In genomic region chr2:100029460-100029859, GRCh38 we compare ENCODE assay signal across 21 cellular contexts.
DNase-seq lines count a peak whose midpoint lies in the region; ATAC-seq and TF ChIP-seq lines count a peak whose summit lies in the region.
"Had no signal": no experiment of that assay in that cellular context is flagged by ENCODE, and none has a peak within 500 bp of the region (broad histone marks: within the 10 kb centered on the region; RNA-seq: fewer than 3 reads in every experiment).

No MANE protein-coding gene starts in this region.

- no peaks in the 10 kb centered on the region for H3K36me3 Mint-ChIP-seq in endodermal cell (ENCODE audit: low read depth)
- peaks cover 14% of the 10 kb centered on the region for H3K36me3 Mint-ChIP-seq in type B pancreatic cell
- H3K36me3 Mint-ChIP-seq in CD4-positive, alpha-beta T cell (ENCODE audit: low read depth): no peaks in the 10 kb centered on the region
- H3K36me3 Mint-ChIP-seq: activated CD8-positive, alpha-beta memory T cell treated with anti-CD3 and anti-CD28 coated beads, Interleukin-2, amount 10 ng/mL, durations not matched to agents 7 days and 5 days; activated naive CD8-positive, alpha-beta T cell; naive thymus-derived CD8-positive, alpha-beta T cell had no signal

- DNase-seq in NB4 (ENCODE audit: low read depth): no peak
- DNase-seq in endodermal cell: no peak
- no peak for DNase-seq in type B pancreatic cell (ENCODE audit: extremely low spot score, unreplicated experiment)
- DNase-seq in CD4-positive, alpha-beta T cell: no peak
- DNase-seq: activated CD4-positive, alpha-beta T cell treated with anti-CD3 and anti-CD28 coated beads for 36 hours; activated CD8-positive, alpha-beta memory T cell treated with anti-CD3 and anti-CD28 coated beads, Interleukin-2, amount 10 ng/mL, durations not matched to agents 7 days and 5 days; body of pancreas; Caco-2; cortex of kidney; gastrocnemius medialis; naive thymus-derived CD8-positive, alpha-beta T cell; NCI-H2171 treated with DMSO at 0.1 percent for 48 hours; NCI-H526 treated with DMSO at 0.1 percent for 48 hours; stimulated activated naive CD8-positive, alpha-beta T cell treated with anti-CD3 and anti-CD28 coated beads, Interleukin-15, Interleukin-2, amounts not matched to agents 100 U/mL and 50 U/mL, for 24 hours; tibial artery had no signal

- H3K27me3 Mint-ChIP-seq in endodermal cell (ENCODE audit: insufficient read depth) (peaks cover 11% of the 10 kb centered on the region), type B pancreatic cell (peaks cover 10% of the 10 kb centered on the region)
- H3K27me3 Mint-ChIP-seq in CD4-positive, alpha-beta T cell: no peaks in the 10 kb centered on the region
- H3K27me3 Mint-ChIP-seq: activated CD4-positive, alpha-beta T cell treated with anti-CD3 and anti-CD28 coated beads for 36 hours; activated naive CD8-positive, alpha-beta T cell; IgD-negative memory B cell had no signal

- H3K27me3 ChIP-seq in endodermal cell (ENCODE audit: control insufficient read depth, insufficient read depth, low read length, poor library complexity, severe bottlenecking): no peaks in the 10 kb centered on the region
- no peaks in the 10 kb centered on the region for H3K27me3 ChIP-seq in CD4-positive, alpha-beta T cell (ENCODE audit: control insufficient read depth, insufficient read depth, low read length)
- H3K27me3 ChIP-seq: body of pancreas, gastrocnemius medialis, tibial artery had no signal

- H3K4me1 Mint-ChIP-seq in endodermal cell (peaks cover 4% of the 10 kb centered on the region), type B pancreatic cell (ENCODE audit: unreplicated experiment) (no peaks in the 10 kb centered on the region)
- no peaks in the 10 kb centered on the region for H3K4me1 Mint-ChIP-seq in CD4-positive, alpha-beta T cell (ENCODE audit: low read depth)
- H3K4me1 Mint-ChIP-seq: activated CD4-positive, alpha-beta T cell treated with anti-CD3 and anti-CD28 coated beads for 36 hours; activated CD8-positive, alpha-beta memory T cell treated with anti-CD3 and anti-CD28 coated beads, Interleukin-2, amount 10 ng/mL, durations not matched to agents 7 days and 5 days had no signal

- WGBS in endodermal cell (ENCODE audit: insufficient coverage in 1 of 2, insufficient read length in 1 of 2), 2 experiments: 92 to 94% methylated on average over 6 of the region's 6 CpGs

- H3K4me1 ChIP-seq in endodermal cell (ENCODE audit: control insufficient read depth, insufficient read depth, low read length): peaks cover 3% of the 10 kb centered on the region
- H3K4me1 ChIP-seq: body of pancreas, Caco-2, gastrocnemius medialis, tibial artery had no signal

- POLR2A ChIA-PET in CD4-positive, alpha-beta T cell (lab: Charles Lee): no interaction called here

- intact Hi-C loops in CD4-positive, alpha-beta T cell (cut with DNase I, micrococcal nuclease): no loop called here

- no peak for TF ChIP-seq POLR2A in NB4 (IDR thresholded peaks at IDR 0.05; ENCODE audit: extremely low read depth, insufficient read length)

- H3K9me3 Mint-ChIP-seq in endodermal cell (no peaks in the 10 kb centered on the region), type B pancreatic cell (peaks cover 5% of the 10 kb centered on the region)
- H3K9me3 Mint-ChIP-seq in CD4-positive, alpha-beta T cell: no peaks in the 10 kb centered on the region
- H3K9me3 Mint-ChIP-seq: IgD-negative memory B cell had no signal

- no peak overlapping the region for H3K4me3 ChIP-seq in NB4 (ENCODE audit: low read depth, low read length)
- no peak overlapping the region for H3K4me3 ChIP-seq in endodermal cell (ENCODE audit: low read length)
- H3K4me3 ChIP-seq: body of pancreas, gastrocnemius medialis, tibial artery had no signal

- H3K27ac Mint-ChIP-seq in endodermal cell: no peak overlapping the region
- H3K27ac Mint-ChIP-seq in type B pancreatic cell: no peak overlapping the region
- no peak overlapping the region for H3K27ac Mint-ChIP-seq in CD4-positive, alpha-beta T cell
- H3K27ac Mint-ChIP-seq: activated CD4-positive, alpha-beta T cell treated with anti-CD3 and anti-CD28 coated beads for 36 hours; activated CD8-positive, alpha-beta memory T cell treated with anti-CD3 and anti-CD28 coated beads, Interleukin-2, amount 10 ng/mL, durations not matched to agents 7 days and 5 days; activated naive CD8-positive, alpha-beta T cell; naive thymus-derived CD8-positive, alpha-beta T cell had no signal

- CTCF ChIA-PET in CD4-positive, alpha-beta T cell (lab: Charles Lee): no interaction called here

- H3K4me3 Mint-ChIP-seq in endodermal cell (no peak overlapping the region), type B pancreatic cell (no peak overlapping the region)
- no peak overlapping the region for H3K4me3 Mint-ChIP-seq in CD4-positive, alpha-beta T cell
- H3K4me3 Mint-ChIP-seq: activated CD4-positive, alpha-beta T cell treated with anti-CD3 and anti-CD28 coated beads for 36 hours; activated CD8-positive, alpha-beta memory T cell treated with anti-CD3 and anti-CD28 coated beads, Interleukin-2, amount 10 ng/mL, durations not matched to agents 7 days and 5 days; activated naive CD8-positive, alpha-beta T cell; IgD-negative memory B cell; naive thymus-derived CD8-positive, alpha-beta T cell had no signal

- no peak overlapping the region for H3K9ac ChIP-seq in endodermal cell (ENCODE audit: extremely low read depth, low read length, poor library complexity, severe bottlenecking)

- TF ChIP-seq CTCF in GM12873 (IDR thresholded peaks at IDR 0.05; ENCODE audit: insufficient read depth, low read depth, low read length, missing control alignments) (peak; percentile 11), NB4 (IDR thresholded peaks at IDR 0.05; ENCODE audit: low read depth, low read length) (peak; percentile 16), endodermal cell (conservative IDR thresholded peaks at IDR 0.05) (peak; percentile 70), type B pancreatic cell (conservative IDR thresholded peaks at IDR 0.05) (peak; percentile 36)
- TF ChIP-seq CTCF in CD4-positive, alpha-beta T cell (IDR thresholded peaks at IDR 0.05): no peak

- H3K9me3 ChIP-seq in endodermal cell (ENCODE audit: control insufficient read depth, low read length): no peaks in the 10 kb centered on the region
- H3K9me3 ChIP-seq in CD4-positive, alpha-beta T cell (ENCODE audit: control insufficient read depth, low read length): no peaks in the 10 kb centered on the region
- H3K9me3 ChIP-seq: body of pancreas, Caco-2, gastrocnemius medialis, tibial artery had no signal

- H3K36me3 ChIP-seq in endodermal cell (ENCODE audit: control insufficient read depth, insufficient read depth, low read length): no peaks in the 10 kb centered on the region
- H3K36me3 ChIP-seq: gastrocnemius medialis, tibial artery had no signal

- ATAC-seq in GM21526 (IDR thresholded peaks at IDR 0.05; ENCODE audit: low FRiP score, unreplicated experiment) (no peak), GM19397 (IDR thresholded peaks at IDR 0.05; ENCODE audit: unreplicated experiment) (no peak)
- ATAC-seq in CD4-positive, alpha-beta T cell (ENCODE audit: poor library complexity): no peak
- ATAC-seq: activated CD4-positive, alpha-beta T cell treated with anti-CD3 and anti-CD28 coated beads for 36 hours; activated CD8-positive, alpha-beta memory T cell treated with anti-CD3 and anti-CD28 coated beads, Interleukin-2, amount 10 ng/mL, durations not matched to agents 7 days and 5 days; body of pancreas; gastrocnemius medialis; naive thymus-derived CD8-positive, alpha-beta T cell; Right ventricle myocardium inferior; stimulated activated naive CD8-positive, alpha-beta T cell treated with anti-CD3 and anti-CD28 coated beads, Interleukin-15, Interleukin-2, amounts not matched to agents 100 U/mL and 50 U/mL, for 24 hours had no signal

- H3K27ac ChIP-seq in endodermal cell (ENCODE audit: low read depth, low read length): no peak overlapping the region
- no peak overlapping the region for H3K27ac ChIP-seq in CD4-positive, alpha-beta T cell (ENCODE audit: low read depth, low read length)
- H3K27ac ChIP-seq: body of pancreas, gastrocnemius medialis, tibial artery had no signal
